Comparison of ENCODE assay signal across 16 cellular contexts in the genomic region with DNA sequence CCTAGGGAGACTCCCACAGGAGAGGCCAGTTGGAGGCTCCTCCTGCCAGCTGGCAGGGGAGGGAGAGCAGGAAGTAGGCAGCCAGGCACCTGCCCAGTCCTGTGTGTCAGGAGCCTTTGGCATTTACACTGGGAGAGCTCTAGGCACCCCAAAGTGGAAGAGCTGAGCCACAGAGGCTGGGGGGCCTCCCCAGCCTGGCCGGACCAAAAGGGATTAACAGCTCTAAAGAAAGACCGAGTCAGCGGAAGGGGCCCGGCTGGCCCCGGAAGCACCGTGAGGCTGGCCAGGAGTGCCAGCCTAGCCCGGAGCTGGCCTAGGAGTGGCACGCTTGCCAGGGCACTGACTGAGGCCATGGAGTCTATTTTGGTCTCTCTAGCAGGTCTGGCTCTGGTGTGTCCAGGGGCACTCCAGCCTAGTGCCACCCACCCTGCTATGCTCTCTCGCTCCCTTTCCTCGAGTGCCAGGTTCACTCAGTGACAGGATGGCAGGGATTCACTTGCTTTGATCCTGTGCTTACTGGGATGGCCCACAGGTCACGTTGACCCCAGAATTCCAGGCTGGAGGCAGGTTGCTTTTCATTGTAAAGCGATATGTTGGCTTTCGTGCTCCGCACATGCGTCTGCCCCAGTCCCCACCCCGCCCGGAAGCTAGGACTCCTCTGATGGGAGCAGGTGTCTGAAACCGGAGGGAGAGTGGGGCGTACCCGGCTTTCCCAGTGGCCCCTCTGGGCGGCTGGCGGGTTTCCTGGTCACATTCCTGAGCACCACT. TPM values are rescaled to one million over a fixed set of nuclear protein-coding genes. Genes with fewer than 3 reads are reported as not detected.
DNase-seq lines count a peak whose midpoint lies in the region; ATAC-seq and TF ChIP-seq lines count a peak whose summit lies in the region.
"Had no signal": no experiment of that assay in that cellular context is flagged by ENCODE, and none has a peak within 500 bp of the region (broad histone marks: within the 10 kb centered on the region; RNA-seq: fewer than 3 reads in every experiment).

No MANE protein-coding gene starts in this region.

- intact Hi-C loops in mammary epithelial cell (cut with micrococcal nuclease) (no loop called here), right lobe of liver (cut with DNase I) (loop anchor here in 1 of 2 donors (10.0 kb wide), 1 partner anchor 78 kb away; no protein-coding TSS in a partner anchor), stomach (cut with DNase I; ENCODE audit: low total_unique reads) (no loop called here)
- intact Hi-C loops in activated T-helper 2 cell treated with anti-CD3 and anti-CD28 coated beads, Interferon-gamma antibody, Interleukin-2, Interleukin-4, amounts not matched to agents 10 μg/mL and 5 μg/mL and 100 μg/mL, durations not matched to agents 14 hours and 24 hours and 36 hours (cut with micrococcal nuclease): loop anchor here (10.0 kb wide), 1 partner anchor 182 kb away; the partner anchor contains the start of genes NDUFS8 and TCIRG1

- H3K36me3 Mint-ChIP-seq in activated T-helper 2 cell treated with anti-CD3 and anti-CD28 coated beads, Interferon-gamma antibody, Interleukin-2, Interleukin-4, amounts not matched to agents 10 μg/mL and 5 μg/mL and 100 μg/mL, durations not matched to agents 14 hours and 24 hours and 36 hours (ENCODE audit: low read depth): no peaks in the 10 kb centered on the region

- CTCF ChIA-PET in mammary epithelial cell (lab: Charles Lee; ENCODE audit: low non-redundant PET): no interaction called here

- WGBS in mammary epithelial cell (ENCODE audit: low coverage, missing lambda C conversion rate): 57% methylated on average over 10 of the region's 22 CpGs
- 97% methylated on average over 5 of the region's 22 CpGs for WGBS in right lobe of liver (ENCODE audit: insufficient coverage, low coverage, low lambda C conversion rate, missing lambda C conversion rate)
- 45 to 74% (median 69%) methylated on average over 11 to 22 of the region's 22 CpGs for WGBS in stomach, 5 donors

- peaks cover 17% of the 10 kb centered on the region for H3K4me1 Mint-ChIP-seq in activated T-helper 2 cell treated with anti-CD3 and anti-CD28 coated beads, Interferon-gamma antibody, Interleukin-2, Interleukin-4, amounts not matched to agents 10 μg/mL and 5 μg/mL and 100 μg/mL, durations not matched to agents 14 hours and 24 hours and 36 hours (ENCODE audit: low read depth)

- no peaks in the 10 kb centered on the region for H3K9me3 Mint-ChIP-seq in activated T-helper 2 cell treated with anti-CD3 and anti-CD28 coated beads, Interferon-gamma antibody, Interleukin-2, Interleukin-4, amounts not matched to agents 10 μg/mL and 5 μg/mL and 100 μg/mL, durations not matched to agents 14 hours and 24 hours and 36 hours
- H3K9me3 Mint-ChIP-seq: activated CD4-positive, alpha-beta memory T cell treated with anti-CD3 and anti-CD28 coated beads for 36 hours; activated T-helper 17 cell treated with anti-CD3 and anti-CD28 coated beads, Interleukin-2, amount 50 U/mL, for 72 hours; effector memory CD8-positive, alpha-beta T cell had no signal

- no peak overlapping the region for H3K27ac Mint-ChIP-seq in activated T-helper 2 cell treated with anti-CD3 and anti-CD28 coated beads, Interferon-gamma antibody, Interleukin-2, Interleukin-4, amounts not matched to agents 10 μg/mL and 5 μg/mL and 100 μg/mL, durations not matched to agents 14 hours and 24 hours and 36 hours
- H3K27ac Mint-ChIP-seq: activated CD4-positive, alpha-beta memory T cell treated with anti-CD3 and anti-CD28 coated beads for 36 hours had no signal

- H3K4me3 ChIP-seq in mammary epithelial cell (replicated peaks in 1 of 3; ENCODE audit: insufficient read depth in 1 of 3, low read depth in 2 of 3, low read length in 3 of 3) (no peak overlapping the region), right lobe of liver (no peak overlapping the region), stomach (no peak overlapping the region)
- H3K4me3 ChIP-seq: upper lobe of right lung had no signal

- H3K27ac ChIP-seq in mammary epithelial cell (ENCODE audit: insufficient read depth, low read depth, low read length): no peak overlapping the region
- no peak overlapping the region for H3K27ac ChIP-seq in right lobe of liver
- H3K27ac ChIP-seq in stomach: peak overlapping the region; percentile 48 to 76 (median 65)
- H3K27ac ChIP-seq: KMS-11, upper lobe of right lung had no signal

- H2AFZ ChIP-seq in mammary epithelial cell (ENCODE audit: low read depth, low read length): peak overlapping the region; percentile 70

- TF ChIP-seq EP300 in stomach (IDR thresholded peaks at IDR 0.05): no peak

- H3K79me2 ChIP-seq in mammary epithelial cell (ENCODE audit: insufficient read depth, low read length): peaks cover 13% of the 10 kb centered on the region

- TF ChIP-seq CTCF in mammary epithelial cell (conservative IDR thresholded peaks at IDR 0.05 in 1 of 2, IDR thresholded peaks at IDR 0.05 in 1 of 2; ENCODE audit: extremely low read depth in 1 of 2, insufficient read depth in 1 of 2, low read depth in 1 of 2, low read length in 2 of 2) (no peak), right lobe of liver (IDR thresholded peaks at IDR 0.05) (no peak), stomach (IDR thresholded peaks at IDR 0.05) (no peak)

- no peak overlapping the region for H3K9ac ChIP-seq in mammary epithelial cell (ENCODE audit: insufficient read depth, low read length)
- H3K9ac ChIP-seq: KMS-11 had no signal

- H3K9me3 ChIP-seq in mammary epithelial cell (replicated peaks; ENCODE audit: insufficient read depth, low read length) (no peaks in the 10 kb centered on the region), right lobe of liver (no peaks in the 10 kb centered on the region), stomach (no peaks in the 10 kb centered on the region)
- H3K9me3 ChIP-seq: upper lobe of right lung had no signal

- peak; percentile 12 to 50 (median 34) for ATAC-seq in right lobe of liver
- ATAC-seq: activated T-helper 17 cell treated with anti-CD3 and anti-CD28 coated beads, Interleukin-2, amount 50 U/mL, for 72 hours; effector memory CD8-positive, alpha-beta T cell; upper lobe of right lung had no signal

- H4K20me1 ChIP-seq in mammary epithelial cell (ENCODE audit: insufficient read depth, low read length): no peaks in the 10 kb centered on the region

- H3K27me3 ChIP-seq in mammary epithelial cell (ENCODE audit: insufficient read depth, low read length) (peaks cover 1% of the 10 kb centered on the region), right lobe of liver (no peaks in the 10 kb centered on the region), stomach (no peaks in the 10 kb centered on the region)
- H3K27me3 ChIP-seq: upper lobe of right lung had no signal

- H3K4me1 ChIP-seq in mammary epithelial cell (ENCODE audit: insufficient read depth, low read length) (peaks cover 32% of the 10 kb centered on the region), right lobe of liver (peaks cover 0 to 20% (median 5%) of the 10 kb centered on the region in 4 donors), stomach (peaks cover 26 to 36% (median 31%) of the 10 kb centered on the region in 4 donors)

- no TSS peak for BruUV-seq in mammary epithelial cell (replicated peaks; lab: Mats Ljungman, UMichigan)

- DNase-seq in NCI-H748 (lab: John Stamatoyannopoulos, UW; ENCODE audit: unreplicated experiment): peak; percentile 8
- no peak for DNase-seq in NCI-H748 treated with DMSO at 0.1 percent for 48 hours (lab: John Stamatoyannopoulos, UW)
- no peak for DNase-seq in mammary epithelial cell
- peak; percentile 51 to 64 (median 63) for DNase-seq in right lobe of liver
- DNase-seq in stomach: peak; percentile 77
- DNase-seq in activated CD4-positive, alpha-beta T cell treated with anti-CD3 and anti-CD28 coated beads for 1 hour: no peak
- no peak for DNase-seq in activated T-helper 2 cell treated with anti-CD3 and anti-CD28 coated beads, Interferon-gamma antibody, Interleukin-2, Interleukin-4, amounts not matched to agents 10 μg/mL and 5 μg/mL and 100 μg/mL, durations not matched to agents 14 hours and 24 hours and 36 hours (ENCODE audit: low spot score)
- DNase-seq in GM03348 (ENCODE audit: low spot score): no peak
- DNase-seq: 8988T; activated CD4-positive, alpha-beta memory T cell treated with anti-CD3 and anti-CD28 coated beads for 36 hours; effector memory CD8-positive, alpha-beta T cell; nucleus accumbens; stimulated activated CD4-positive, alpha-beta T cell treated with anti-CD3 and anti-CD28 coated beads, Interleukin-15, amount 100 ng/mL, for 24 hours; upper lobe of right lung had no signal

- TF ChIP-seq POLR2A in right lobe of liver (IDR thresholded peaks at IDR 0.05): no peak
- TF ChIP-seq POLR2A in stomach (IDR thresholded peaks at IDR 0.05): no peak

- dilution Hi-C loops in mammary epithelial cell (cut with HindIII; ENCODE audit: low sequenced_read_pairs): no loop called here

- H3K4me3 Mint-ChIP-seq in activated T-helper 2 cell treated with anti-CD3 and anti-CD28 coated beads, Interferon-gamma antibody, Interleukin-2, Interleukin-4, amounts not matched to agents 10 μg/mL and 5 μg/mL and 100 μg/mL, durations not matched to agents 14 hours and 24 hours and 36 hours (ENCODE audit: low read depth): no peak overlapping the region
- H3K4me3 Mint-ChIP-seq: activated CD4-positive, alpha-beta memory T cell treated with anti-CD3 and anti-CD28 coated beads for 36 hours had no signal

- H3K36me3 ChIP-seq in mammary epithelial cell (ENCODE audit: insufficient read depth, low read length) (no peaks in the 10 kb centered on the region), right lobe of liver (no peaks in the 10 kb centered on the region), stomach (no peaks in the 10 kb centered on the region)
- H3K36me3 ChIP-seq: upper lobe of right lung had no signal

- peaks cover 22% of the 10 kb centered on the region for H3K27me3 Mint-ChIP-seq in activated T-helper 2 cell treated with anti-CD3 and anti-CD28 coated beads, Interferon-gamma antibody, Interleukin-2, Interleukin-4, amounts not matched to agents 10 μg/mL and 5 μg/mL and 100 μg/mL, durations not matched to agents 14 hours and 24 hours and 36 hours (ENCODE audit: low read depth)

- in situ Hi-C loops in mammary epithelial cell (cut with MboI; ENCODE audit: low sequenced_read_pairs in 2 of 2): no loop called here

- H3K4me2 ChIP-seq in mammary epithelial cell (ENCODE audit: insufficient read depth, low read depth, low read length): no peak overlapping the region
- H3K4me2 ChIP-seq: KMS-11 had no signal

RNA-seq across cellular contexts. Expression of gene KMT5B, which starts 3.3 kb away (rescaled TPM):
- total RNA-seq in mammary epithelial cell: 10 to 100 TPM; 23.0 to 29.7 TPM
- polyA plus RNA-seq in mammary epithelial cell: 6.4 TPM
- 5.3 TPM for polyA minus RNA-seq in mammary epithelial cell
- total RNA-seq in right lobe of liver: 10 to 100 TPM; 14.3 to 25.9 (median 17.6) TPM
- total RNA-seq in stomach: 10 to 100 TPM; 17.4 to 52.7 (median 31.6) TPM
- polyA plus RNA-seq in stomach: 10 to 100 TPM; 14.3 to 20.6 (median 14.8) TPM
- total RNA-seq in activated T-helper 2 cell treated with anti-CD3 and anti-CD28 coated beads, Interferon-gamma antibody, Interleukin-2, Interleukin-4, amounts not matched to agents 10 μg/mL and 5 μg/mL and 100 μg/mL, durations not matched to agents 14 hours and 24 hours and 36 hours: 31.5 and 34.0 TPM in 2 replicates

RNA-seq across cellular contexts. Expression of gene C11orf24, which starts 55.4 kb away (rescaled TPM):
- 10 to 100 TPM; 30.2 to 64.3 TPM for total RNA-seq in mammary epithelial cell
- 46.5 TPM for polyA plus RNA-seq in mammary epithelial cell
- 47.1 TPM for polyA minus RNA-seq in mammary epithelial cell
- total RNA-seq in right lobe of liver: 10 to 100 TPM; 39.4 to 70.9 (median 62.4) TPM
- total RNA-seq in stomach: 10 to 100 TPM in 4 of 5 donors, 1 to 10 TPM in 1; 5.8 to 35.1 (median 18.0) TPM
- polyA plus RNA-seq in stomach: 10 to 100 TPM; 16.3 to 24.6 (median 22.3) TPM
- total RNA-seq in activated T-helper 2 cell treated with anti-CD3 and anti-CD28 coated beads, Interferon-gamma antibody, Interleukin-2, Interleukin-4, amounts not matched to agents 10 μg/mL and 5 μg/mL and 100 μg/mL, durations not matched to agents 14 hours and 24 hours and 36 hours: 32.7 and 34.2 TPM in 2 replicates

Comparison
In these comparisons a context has a peak if more than half of its experiments do, and no peak if none do; other contexts are left out.
1. DNase-seq: peak in NCI-H748 (single experiment), right lobe of liver (3 of 3) and stomach (single experiment); none in NCI-H748 treated with DMSO at 0.1 percent for 48 hours (single experiment), mammary epithelial cell (single experiment), activated CD4-positive, alpha-beta T cell treated with anti-CD3 and anti-CD28 coated beads for 1 hour (single experiment), activated T-helper 2 cell treated with anti-CD3 and anti-CD28 coated beads, Interferon-gamma antibody, Interleukin-2, Interleukin-4, amounts not matched to agents 10 μg/mL and 5 μg/mL and 100 μg/mL, durations not matched to agents 14 hours and 24 hours and 36 hours (single experiment) and GM03348 (single experiment).
2. H3K27ac ChIP-seq: peak in stomach (5 of 5); none in mammary epithelial cell (single experiment) and right lobe of liver (0 of 3).